25 cellular contexts compared by ENCODE assay signal in genomic region chr9:16879416-16879815, GRCh38.
"Had no signal": no experiment of that assay in that cellular context is flagged by ENCODE, and none has a peak within 500 bp of the region (broad histone marks: within the 10 kb centered on the region; RNA-seq: fewer than 3 reads in every experiment).

No MANE protein-coding gene starts in this region.

- H3K36me3 Mint-ChIP-seq: activated naive CD4-positive, alpha-beta T cell treated with anti-CD3 and anti-CD28 coated beads, Interleukin-2, amount 50 U/mL, for 24 hours; stimulated activated effector memory CD8-positive, alpha-beta T cell treated with anti-CD3 and anti-CD28 coated beads, Interleukin-12 subunit alpha, Interleukin-12 subunit beta, amount 100 ng/mL, for 72 hours had no signal

- ATAC-seq: activated T-cell treated with anti-CD3 and anti-CD28 coated beads, Interleukin-2, amount 50 U/mL, for 72 hours; left ventricle myocardium superior; pancreas; right lobe of liver; stimulated activated effector memory CD8-positive, alpha-beta T cell treated with anti-CD3 and anti-CD28 coated beads, Interleukin-12 subunit alpha, Interleukin-12 subunit beta, amount 100 ng/mL, for 72 hours had no signal

- H3K27me3 ChIP-seq: adrenal gland, esophagus squamous epithelium, pancreas, right lobe of liver, stomach, upper lobe of left lung had no signal

- H3K4me3 Mint-ChIP-seq: activated naive CD4-positive, alpha-beta T cell treated with anti-CD3 and anti-CD28 coated beads, Interleukin-2, amount 50 U/mL, for 24 hours; activated T-cell treated with anti-CD3 and anti-CD28 coated beads, Interleukin-2, amount 50 U/mL, for 72 hours; stimulated activated effector memory CD8-positive, alpha-beta T cell treated with anti-CD3 and anti-CD28 coated beads, Interleukin-12 subunit alpha, Interleukin-12 subunit beta, amount 100 ng/mL, for 72 hours had no signal

- H3K4me1 ChIP-seq: adrenal gland, pancreas, right lobe of liver, upper lobe of left lung had no signal

- H3K4me1 Mint-ChIP-seq: activated naive CD4-positive, alpha-beta T cell treated with anti-CD3 and anti-CD28 coated beads, Interleukin-2, amount 50 U/mL, for 24 hours; stimulated activated effector memory CD8-positive, alpha-beta T cell treated with anti-CD3 and anti-CD28 coated beads, Interleukin-12 subunit alpha, Interleukin-12 subunit beta, amount 100 ng/mL, for 72 hours had no signal

- H3K9me3 ChIP-seq: adrenal gland, esophagus squamous epithelium, pancreas, right lobe of liver, stomach, upper lobe of left lung had no signal

- H3K27ac ChIP-seq: adrenal gland, esophagus squamous epithelium, pancreas, right lobe of liver, stomach, upper lobe of left lung, VCaP had no signal

- H3K4me2 ChIP-seq: smooth muscle cell had no signal

- H3K27ac Mint-ChIP-seq: activated naive CD4-positive, alpha-beta T cell treated with anti-CD3 and anti-CD28 coated beads, Interleukin-2, amount 50 U/mL, for 24 hours; activated T-cell treated with anti-CD3 and anti-CD28 coated beads, Interleukin-2, amount 50 U/mL, for 72 hours; stimulated activated effector memory CD8-positive, alpha-beta T cell treated with anti-CD3 and anti-CD28 coated beads, Interleukin-12 subunit alpha, Interleukin-12 subunit beta, amount 100 ng/mL, for 72 hours had no signal

- DNase-seq: activated CD4-positive, alpha-beta T cell treated with anti-CD3 and anti-CD28 coated beads, Interleukin-2, amount 50 U/mL, for 1 hour; activated CD4-positive, CD25-positive, alpha-beta regulatory T cell treated with anti-CD3 and anti-CD28 coated beads, Interleukin-2, amount 50 U/mL, for 72 hours; activated CD8-positive, alpha-beta memory T cell treated with anti-CD3 and anti-CD28 coated beads for 24 hours; activated CD8-positive, alpha-beta memory T cell treated with anti-CD3 and anti-CD28 coated beads, Interleukin-2, amount 50 U/mL, for 48 hours; activated effector memory CD4-positive, alpha-beta T cell treated with anti-CD3 and anti-CD28 coated beads, Interleukin-2, amount 50 U/mL, for 16 hours; activated T-cell treated with anti-CD3 and anti-CD28 coated beads, Interleukin-2, amount 50 U/mL, for 72 hours; adrenal gland; cerebellar nuclear complex; effector CD4-positive, alpha-beta T cell; esophagus squamous epithelium; hypothalamus; left ventricle myocardium superior; pancreas; right lobe of liver; stimulated activated CD4-positive, alpha-beta T cell treated with anti-CD3 and anti-CD28 coated beads, Interleukin-4, amount 100 ng/mL, for 24 hours; stomach; T-helper 2 cell; upper lobe of left lung had no signal

- FAIRE-seq: bronchial epithelial cell, endothelial cell of umbilical vein, frontal cortex, pancreas had no signal

- H3K4me3 ChIP-seq: adrenal gland, esophagus squamous epithelium, pancreas, right lobe of liver, smooth muscle cell, stomach, upper lobe of left lung had no signal

- H3K27me3 Mint-ChIP-seq: activated naive CD4-positive, alpha-beta T cell treated with anti-CD3 and anti-CD28 coated beads, Interleukin-2, amount 50 U/mL, for 24 hours had no signal

- H3K36me3 ChIP-seq: adrenal gland, esophagus squamous epithelium, pancreas, right lobe of liver, stomach, upper lobe of left lung had no signal
